In the genomic region with DNA sequence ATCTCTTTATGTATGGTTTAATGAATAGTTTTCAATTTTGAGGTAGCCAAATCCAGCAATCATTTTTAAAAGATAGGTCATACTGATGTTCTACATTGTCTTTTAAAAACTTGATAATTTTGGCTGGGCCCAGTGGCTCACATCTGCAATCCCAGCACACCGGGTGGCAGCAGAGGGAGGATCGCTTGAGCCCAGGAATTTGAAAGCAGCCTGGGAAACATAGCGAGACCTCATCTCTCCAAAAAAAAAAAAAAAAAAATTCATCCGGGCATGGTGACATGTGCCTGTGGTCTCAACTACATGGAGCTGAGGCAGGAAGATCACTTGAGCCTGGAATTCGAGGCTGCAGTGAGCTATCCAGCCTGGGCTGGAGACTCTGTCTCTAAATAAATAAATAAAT, we compare ENCODE assay signal across 25 cellular contexts.
DNase-seq lines count a peak whose midpoint lies in the region; ATAC-seq and TF ChIP-seq lines count a peak whose summit lies in the region.
"Had no signal": no experiment of that assay in that cellular context is flagged by ENCODE, and none has a peak within 500 bp of the region (broad histone marks: within the 10 kb centered on the region; RNA-seq: fewer than 3 reads in every experiment).

No MANE protein-coding gene starts in this region.

- no peak overlapping the region for H2AK5ac ChIP-seq in mesendoderm (ENCODE audit: low read length)

- H2BK120ac ChIP-seq in mesendoderm (ENCODE audit: low read depth, low read length), result no peak overlapping the region

- H3K9ac ChIP-seq in mesendoderm (ENCODE audit: low read length), result no peak overlapping the region
- H3K9ac ChIP-seq: BLaER1 treated with 17β-estradiol and CSF1 and Interleukin-3, amounts not matched to agents 10 nM and 100 nM had no signal

- no peaks in the 10 kb centered on the region for H3K36me3 ChIP-seq in mesendoderm (ENCODE audit: control insufficient read depth, insufficient read depth, low read length)
- H3K36me3 ChIP-seq: BLaER1 treated with 17β-estradiol and CSF1 and Interleukin-3, amounts not matched to agents 10 nM and 100 nM; left lung; right lobe of liver had no signal

- H3K36me3 Mint-ChIP-seq in activated T-cell treated with anti-CD3 and anti-CD28 coated beads, Interleukin-2, amount 50 U/mL, for 4 hours (ENCODE audit: insufficient read depth), result no peaks in the 10 kb centered on the region
- H3K36me3 Mint-ChIP-seq: type B pancreatic cell had no signal

- H3K4me1 ChIP-seq in mesendoderm (ENCODE audit: control insufficient read depth, low read depth, low read length), result no peaks in the 10 kb centered on the region
- H3K4me1 ChIP-seq: BLaER1 treated with 17β-estradiol and CSF1 and Interleukin-3, amounts not matched to agents 10 nM and 100 nM; left lung; right lobe of liver had no signal

- H3K27me3 ChIP-seq in mesendoderm (ENCODE audit: insufficient read depth, low read length, poor library complexity), result no peaks in the 10 kb centered on the region
- H3K27me3 ChIP-seq: BLaER1 treated with 17β-estradiol and CSF1 and Interleukin-3, amounts not matched to agents 10 nM and 100 nM; left lung; right lobe of liver had no signal

- H3K56ac ChIP-seq in mesendoderm (ENCODE audit: low read length), result no peak overlapping the region

- no peak overlapping the region for H3K4me3 ChIP-seq in choroid plexus epithelial cell (ENCODE audit: low read depth, low read length)
- H3K4me3 ChIP-seq in mesendoderm (ENCODE audit: low read length), result no peak overlapping the region
- H3K4me3 ChIP-seq: BLaER1 treated with 17β-estradiol and CSF1 and Interleukin-3, amounts not matched to agents 10 nM and 100 nM; left lung; right lobe of liver had no signal

- H3K4ac ChIP-seq in mesendoderm (ENCODE audit: low read depth, low read length), result no peak overlapping the region

- no peak overlapping the region for H3K4me2 ChIP-seq in mesendoderm (ENCODE audit: low read length)
- H3K4me2 ChIP-seq: BLaER1 treated with 17β-estradiol and CSF1 and Interleukin-3, amounts not matched to agents 10 nM and 100 nM had no signal

- peak; percentile 39 for TF ChIP-seq CTCF in choroid plexus epithelial cell (conservative IDR thresholded peaks at IDR 0.05; ENCODE audit: low read depth, low read length)

- H4K5ac ChIP-seq in mesendoderm (ENCODE audit: low read length), result no peak overlapping the region

- H3K23ac ChIP-seq in mesendoderm (ENCODE audit: low read length), result no peak overlapping the region

- H3K79me1 ChIP-seq in mesendoderm (ENCODE audit: low read length), result no peaks in the 10 kb centered on the region

- no peak overlapping the region for H4K8ac ChIP-seq in mesendoderm (ENCODE audit: low read depth, low read length)

- no peaks in the 10 kb centered on the region for H3K4me1 Mint-ChIP-seq in activated T-cell treated with anti-CD3 and anti-CD28 coated beads, Interleukin-2, amount 50 U/mL, for 4 hours (ENCODE audit: low read depth)
- H3K4me1 Mint-ChIP-seq: activated naive CD8-positive, alpha-beta T cell treated with anti-CD3 and anti-CD28 coated beads, Interleukin-2, amount 50 U/mL, for 24 hours; activated T-helper 17 cell treated with anti-CD3 and anti-CD28 coated beads, Interleukin-2, amount 50 U/mL, for 72 hours had no signal

- no peak overlapping the region for H2BK15ac ChIP-seq in mesendoderm (replicated peaks; ENCODE audit: low read depth)

- DNase-seq in DMS53 (lab: John Stamatoyannopoulos, UW), result peak; percentile 12
- no peak for DNase-seq in DMS53 treated with DMSO at 0.1 percent for 48 hours (lab: John Stamatoyannopoulos, UW; ENCODE audit: unreplicated experiment)
- DNase-seq in NCI-H69 (lab: John Stamatoyannopoulos, UW), result peak; percentile 30
- peak; percentile 12 for DNase-seq in choroid plexus epithelial cell (ENCODE audit: low read depth)
- peak; percentile 76 for DNase-seq in mesendoderm
- no peak for DNase-seq in amniotic stem cell (lab: John Stamatoyannopoulos, UW)
- DNase-seq in activated T-cell treated with anti-CD3 and anti-CD28 coated beads, Interleukin-2, amount 50 U/mL, for 4 hours, result no peak
- DNase-seq: 8988T; activated naive CD8-positive, alpha-beta T cell treated with anti-CD3 and anti-CD28 coated beads, Interleukin-2, amount 50 U/mL, for 24 hours; caudate nucleus; DND-41; effector memory CD4-positive, alpha-beta T cell; HCEC 1CT; NCI-H2107; NCI-H82; right lobe of liver; RPMI8226; T-helper 1 cell had no signal

- H3K79me2 ChIP-seq in mesendoderm (ENCODE audit: control insufficient read depth, insufficient read depth, low read length), result no peaks in the 10 kb centered on the region

- no peak overlapping the region for H3K4me3 Mint-ChIP-seq in activated T-cell treated with anti-CD3 and anti-CD28 coated beads, Interleukin-2, amount 50 U/mL, for 4 hours
- H3K4me3 Mint-ChIP-seq: activated naive CD8-positive, alpha-beta T cell treated with anti-CD3 and anti-CD28 coated beads, Interleukin-2, amount 50 U/mL, for 24 hours; activated T-helper 17 cell treated with anti-CD3 and anti-CD28 coated beads, Interleukin-2, amount 50 U/mL, for 72 hours; stimulated activated naive CD8-positive, alpha-beta T cell treated with anti-CD3 and anti-CD28 coated beads, Interleukin-15, Interleukin-2, amounts not matched to agents 100 ng/mL and 50 ng/mL, for 24 hours; type B pancreatic cell had no signal

- no peak overlapping the region for H3K18ac ChIP-seq in mesendoderm (ENCODE audit: low read length)

- no peak overlapping the region for H2BK5ac ChIP-seq in mesendoderm (ENCODE audit: low read length)

- no CpG with 5 or more reads among the region's 5 CpGs for WGBS in mesendoderm (ENCODE audit: extremely low coverage, insufficient coverage, low lambda C conversion rate)

- no peak overlapping the region for H3K27ac ChIP-seq in mesendoderm (ENCODE audit: low read depth, low read length)
- H3K27ac ChIP-seq: BLaER1 treated with 17β-estradiol and CSF1 and Interleukin-3, amounts not matched to agents 10 nM and 100 nM; left lung; right lobe of liver had no signal

- no peak for ATAC-seq in activated T-cell treated with anti-CD3 and anti-CD28 coated beads, Interleukin-2, amount 50 U/mL, for 4 hours
- no peak for ATAC-seq in GM18870 (IDR thresholded peaks at IDR 0.05; ENCODE audit: unreplicated experiment)
- ATAC-seq: activated naive CD8-positive, alpha-beta T cell treated with anti-CD3 and anti-CD28 coated beads, Interleukin-2, amount 50 U/mL, for 24 hours; activated T-helper 17 cell treated with anti-CD3 and anti-CD28 coated beads, Interleukin-2, amount 50 U/mL, for 72 hours; HepG2; left lung; right lobe of liver had no signal

- H3K9me3 Mint-ChIP-seq in activated T-cell treated with anti-CD3 and anti-CD28 coated beads, Interleukin-2, amount 50 U/mL, for 4 hours, result peaks cover 8% of the 10 kb centered on the region
- H3K9me3 Mint-ChIP-seq: activated naive CD8-positive, alpha-beta T cell treated with anti-CD3 and anti-CD28 coated beads, Interleukin-2, amount 50 U/mL, for 24 hours; activated T-helper 17 cell treated with anti-CD3 and anti-CD28 coated beads, Interleukin-2, amount 50 U/mL, for 72 hours; type B pancreatic cell had no signal

- no peaks in the 10 kb centered on the region for H3K27me3 Mint-ChIP-seq in activated T-cell treated with anti-CD3 and anti-CD28 coated beads, Interleukin-2, amount 50 U/mL, for 4 hours (ENCODE audit: low read depth)
- H3K27me3 Mint-ChIP-seq: activated naive CD8-positive, alpha-beta T cell treated with anti-CD3 and anti-CD28 coated beads, Interleukin-2, amount 50 U/mL, for 24 hours; activated T-helper 17 cell treated with anti-CD3 and anti-CD28 coated beads, Interleukin-2, amount 50 U/mL, for 72 hours; stimulated activated naive CD8-positive, alpha-beta T cell treated with anti-CD3 and anti-CD28 coated beads, Interleukin-15, Interleukin-2, amounts not matched to agents 100 ng/mL and 50 ng/mL, for 24 hours; type B pancreatic cell had no signal

Comparison
In these comparisons a context has a peak if more than half of its experiments do, and no peak if none do; other contexts are left out.
1. DNase-seq: peak in DMS53 (single experiment), NCI-H69 (single experiment), choroid plexus epithelial cell (single experiment) and mesendoderm (single experiment); none in DMS53 treated with DMSO at 0.1 percent for 48 hours (single experiment), amniotic stem cell (single experiment) and activated T-cell treated with anti-CD3 and anti-CD28 coated beads, Interleukin-2, amount 50 U/mL, for 4 hours (single experiment).